Comparison of ENCODE assay signal across 31 cellular contexts in the genomic region with DNA sequence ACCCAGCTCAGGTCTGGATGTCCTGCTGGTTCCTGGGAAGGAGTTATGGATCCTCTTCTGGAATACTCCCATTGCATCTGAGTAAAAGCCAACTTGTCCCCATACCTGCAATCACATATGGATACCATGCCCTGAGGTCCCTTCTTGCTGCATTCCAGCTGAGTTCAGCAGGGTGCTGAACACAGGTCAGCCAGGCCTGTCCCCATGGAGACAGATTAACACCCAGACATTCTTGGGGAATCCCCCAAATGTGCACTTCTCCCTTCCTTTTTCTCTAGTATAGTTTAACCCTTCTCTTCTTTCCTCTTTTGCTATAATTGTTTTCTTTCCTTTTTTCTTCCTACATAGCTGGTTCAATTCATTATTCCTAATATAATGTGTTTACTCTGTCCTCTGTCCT.
A peak's percentile ranks its signal among the peaks of the same experiment; 100 is the strongest.
DNase-seq lines count a peak whose midpoint lies in the region; ATAC-seq and TF ChIP-seq lines count a peak whose summit lies in the region.
"Had no signal": no experiment of that assay in that cellular context is flagged by ENCODE, and none has a peak within 500 bp of the region (broad histone marks: within the 10 kb centered on the region; RNA-seq: fewer than 3 reads in every experiment).

No MANE protein-coding gene starts in this region.

- peak overlapping the region; percentile 59 to 84 (median 76) for H3K27ac Mint-ChIP-seq in nephron
- H3K27ac Mint-ChIP-seq: activated CD4-positive, alpha-beta memory T cell treated with anti-CD3 and anti-CD28 coated beads for 36 hours; activated naive CD8-positive, alpha-beta T cell treated with anti-CD3 and anti-CD28 coated beads for 36 hours; GM23338; nephron progenitor cell had no signal

- DNase-seq in mammary epithelial cell (no peak), AG08395 (ENCODE audit: low spot score) (no peak), NCI-H524 (lab: John Stamatoyannopoulos, UW) (no peak), GM10266 (ENCODE audit: extremely low spot score) (no peak)
- DNase-seq: activated CD4-positive, alpha-beta memory T cell treated with anti-CD3 and anti-CD28 coated beads for 36 hours; activated CD8-positive, alpha-beta memory T cell treated with anti-CD3 and anti-CD28 coated beads, Interleukin-2, amount 50 U/mL, for 48 hours; activated effector memory CD4-positive, alpha-beta T cell treated with Interleukin-2 at 50 U/mL for 16 hours; activated naive CD8-positive, alpha-beta T cell treated with anti-CD3 and anti-CD28 coated beads for 36 hours; C1 segment of cervical spinal cord; cerebellar nuclear complex; dorsolateral prefrontal cortex; EL; islet precursor cell; KBM-7; MG63; mucosa of descending colon; NCI-H146; NCI-H510A treated with DMSO at 0.1 percent for 48 hours; nephron progenitor cell; pancreas; Peyer's patch; SJCRH30; spleen; stimulated activated CD4-positive, alpha-beta T cell treated with anti-CD3 and anti-CD28 coated beads, Interleukin-2, amount 100 ng/mL, for 48 hours; stimulated activated naive CD8-positive, alpha-beta T cell treated with anti-CD3 and anti-CD28 coated beads, Interleukin-15, Interleukin-2, amounts not matched to agents 100 U/mL and 50 U/mL, for 24 hours had no signal

- H4K20me1 ChIP-seq in mammary epithelial cell (ENCODE audit: insufficient read depth, low read length), result no peaks in the 10 kb centered on the region

- dilution Hi-C loops in mammary epithelial cell (cut with HindIII; ENCODE audit: low sequenced_read_pairs), result no loop called here

- no peak for TF ChIP-seq CTCF in nephron (IDR thresholded peaks at IDR 0.05; ENCODE audit: unreplicated experiment in 3 of 3)
- TF ChIP-seq CTCF in mammary epithelial cell (conservative IDR thresholded peaks at IDR 0.05 in 1 of 2, IDR thresholded peaks at IDR 0.05 in 1 of 2; ENCODE audit: extremely low read depth in 1 of 2, insufficient read depth in 1 of 2, low read depth in 1 of 2, low read length in 2 of 2), result no peak
- no peak for TF ChIP-seq CTCF in GM10266 (IDR thresholded peaks at IDR 0.05; ENCODE audit: control insufficient read depth, insufficient read depth, low read depth, missing control alignments)

- H3K79me2 ChIP-seq in mammary epithelial cell (ENCODE audit: insufficient read depth, low read length), result no peaks in the 10 kb centered on the region

- H3K27ac ChIP-seq in mammary epithelial cell (ENCODE audit: insufficient read depth, low read depth, low read length), result no peak overlapping the region
- H3K27ac ChIP-seq: dorsolateral prefrontal cortex, Peyer's patch, right atrium auricular region, SJCRH30 had no signal

- no peaks in the 10 kb centered on the region for H3K27me3 Mint-ChIP-seq in nephron (ENCODE audit: low read depth)
- H3K27me3 Mint-ChIP-seq: activated CD4-positive, alpha-beta memory T cell treated with anti-CD3 and anti-CD28 coated beads for 36 hours; activated naive CD8-positive, alpha-beta T cell treated with anti-CD3 and anti-CD28 coated beads for 36 hours had no signal

- no TSS peak for BruUV-seq in mammary epithelial cell (replicated peaks; lab: Mats Ljungman, UMichigan)

- ATAC-seq in GM18519 (IDR thresholded peaks at IDR 0.05; ENCODE audit: low FRiP score, unreplicated experiment), result peak; percentile 69
- peak; percentile 56 for ATAC-seq in HG02571 (IDR thresholded peaks at IDR 0.05; ENCODE audit: unreplicated experiment)
- peak; percentile 73 for ATAC-seq in HG03439 (IDR thresholded peaks at IDR 0.05; ENCODE audit: unreplicated experiment)
- ATAC-seq: GM23338; mucosa of descending colon; stimulated activated naive CD8-positive, alpha-beta T cell treated with anti-CD3 and anti-CD28 coated beads, Interleukin-15, Interleukin-2, amounts not matched to agents 100 U/mL and 50 U/mL, for 24 hours had no signal

- no peak overlapping the region for H2AFZ ChIP-seq in mammary epithelial cell (ENCODE audit: low read depth, low read length)
- H2AFZ ChIP-seq: GM23338 had no signal

- in situ Hi-C loops in mammary epithelial cell (cut with MboI; ENCODE audit: low sequenced_read_pairs in 2 of 2), result no loop called here

- H3K9me3 ChIP-seq in mammary epithelial cell (replicated peaks; ENCODE audit: insufficient read depth, low read length), result no peaks in the 10 kb centered on the region
- H3K9me3 ChIP-seq: MG63, mucosa of descending colon, pancreas, Peyer's patch, right atrium auricular region, SJCRH30, spleen had no signal

- H3K36me3 Mint-ChIP-seq in nephron (ENCODE audit: low read depth), result no peaks in the 10 kb centered on the region
- H3K36me3 Mint-ChIP-seq: activated CD4-positive, alpha-beta memory T cell treated with anti-CD3 and anti-CD28 coated beads for 36 hours; activated naive CD8-positive, alpha-beta T cell treated with anti-CD3 and anti-CD28 coated beads for 36 hours had no signal

- H3K36me3 ChIP-seq in mammary epithelial cell (ENCODE audit: insufficient read depth, low read length), result no peaks in the 10 kb centered on the region
- H3K36me3 ChIP-seq: MG63, pancreas, Peyer's patch, right atrium auricular region, SJCRH30, spleen had no signal

- H3K9ac ChIP-seq in mammary epithelial cell (ENCODE audit: insufficient read depth, low read length), result no peak overlapping the region

- intact Hi-C loops in mammary epithelial cell (cut with micrococcal nuclease), result no loop called here

- H3K4me1 ChIP-seq in mammary epithelial cell (ENCODE audit: insufficient read depth, low read length), result no peaks in the 10 kb centered on the region
- H3K4me1 ChIP-seq: Peyer's patch, right atrium auricular region, SJCRH30 had no signal

- H3K4me3 Mint-ChIP-seq in nephron, result no peak overlapping the region
- H3K4me3 Mint-ChIP-seq: activated CD4-positive, alpha-beta memory T cell treated with anti-CD3 and anti-CD28 coated beads for 36 hours; activated naive CD8-positive, alpha-beta T cell treated with anti-CD3 and anti-CD28 coated beads for 36 hours; GM23338; nephron progenitor cell had no signal

- no peaks in the 10 kb centered on the region for H3K27me3 ChIP-seq in mammary epithelial cell (ENCODE audit: insufficient read depth, low read length)
- H3K27me3 ChIP-seq: dorsolateral prefrontal cortex, MG63, pancreas, Peyer's patch, right atrium auricular region, SJCRH30, spleen had no signal

- H3K4me1 Mint-ChIP-seq in nephron, result peaks cover 22% of the 10 kb centered on the region
- H3K4me1 Mint-ChIP-seq: activated naive CD8-positive, alpha-beta T cell treated with anti-CD3 and anti-CD28 coated beads for 36 hours; GM23338; nephron progenitor cell had no signal

- no peak overlapping the region for H3K4me2 ChIP-seq in mammary epithelial cell (ENCODE audit: insufficient read depth, low read depth, low read length)
- H3K4me2 ChIP-seq: GM23338 had no signal

- no peak overlapping the region for H3K4me3 ChIP-seq in mammary epithelial cell (replicated peaks in 1 of 3; ENCODE audit: insufficient read depth in 1 of 3, low read depth in 2 of 3, low read length in 3 of 3)
- H3K4me3 ChIP-seq: dorsolateral prefrontal cortex, GM23338, MG63, mucosa of descending colon, pancreas, Peyer's patch, right atrium auricular region, SJCRH30, spleen had no signal

- CTCF ChIA-PET in mammary epithelial cell (lab: Charles Lee; ENCODE audit: low non-redundant PET), result no interaction called here

- H3K9me3 Mint-ChIP-seq in nephron, result peaks cover 10% of the 10 kb centered on the region
- H3K9me3 Mint-ChIP-seq: activated naive CD8-positive, alpha-beta T cell treated with anti-CD3 and anti-CD28 coated beads for 36 hours; GM23338 had no signal
